In genomic region chr10:89643431-89643811, GRCh38 we compare ENCODE assay signal across 8 cellular contexts. TPM values are rescaled to one million over a fixed set of nuclear protein-coding genes. Genes with fewer than 3 reads are reported as not detected.
A peak's percentile ranks its signal among the peaks of the same experiment; 100 is the strongest.
DNase-seq lines count a peak whose midpoint lies in the region; ATAC-seq and TF ChIP-seq lines count a peak whose summit lies in the region.

No MANE protein-coding gene starts in this region.

- in situ Hi-C loops in mammary epithelial cell (cut with MboI; ENCODE audit: low sequenced_read_pairs in 2 of 2): no loop called here

- H3K27ac ChIP-seq in heart left ventricle (peak overlapping the region in 8 of 12 donors; percentile 7 to 98 (median 31)), mammary epithelial cell (ENCODE audit: insufficient read depth, low read depth, low read length) (peak overlapping the region; percentile 38), mesodermal cell (ENCODE audit: low read depth, low read length, severe bottlenecking) (peak overlapping the region; percentile 57), vagina (no peak overlapping the region)

- BruUV-seq in mammary epithelial cell (replicated peaks; lab: Mats Ljungman, UMichigan): no TSS peak

- peak overlapping the region; percentile 99 for H3K4me2 ChIP-seq in mammary epithelial cell (ENCODE audit: insufficient read depth, low read depth, low read length)

- H4K20me1 ChIP-seq in mammary epithelial cell (ENCODE audit: insufficient read depth, low read length): no peaks in the 10 kb centered on the region

- no peak for TF ChIP-seq POLR2A in heart left ventricle (IDR thresholded peaks at IDR 0.05)
- TF ChIP-seq POLR2A in vagina (IDR thresholded peaks at IDR 0.05): no peak

- WGBS in heart left ventricle, 4 donors: 1 to 7% (median 4%) methylated on average over 2 of the region's 2 CpGs
- WGBS in mammary epithelial cell (ENCODE audit: low coverage, missing lambda C conversion rate): 0% methylated on average over 2 of the region's 2 CpGs
- WGBS in mesodermal cell (ENCODE audit: insufficient coverage in 2 of 2), 2 experiments: 0% methylated on average over 1 of the region's 2 CpGs

- peak overlapping the region; percentile 31 for H2AFZ ChIP-seq in mammary epithelial cell (ENCODE audit: low read depth, low read length)

- TF ChIP-seq CTCF in heart left ventricle (IDR thresholded peaks at IDR 0.05) (no peak), mammary epithelial cell (conservative IDR thresholded peaks at IDR 0.05 in 1 of 2, IDR thresholded peaks at IDR 0.05 in 1 of 2; ENCODE audit: extremely low read depth in 1 of 2, insufficient read depth in 1 of 2, low read depth in 1 of 2, low read length in 2 of 2) (no peak), vagina (IDR thresholded peaks at IDR 0.05) (no peak)

- H3K9me3 ChIP-seq in heart left ventricle (no peaks in the 10 kb centered on the region), mammary epithelial cell (replicated peaks; ENCODE audit: insufficient read depth, low read length) (no peaks in the 10 kb centered on the region), mesodermal cell (ENCODE audit: control insufficient read depth, low read length) (no peaks in the 10 kb centered on the region), vagina (no peaks in the 10 kb centered on the region)

- CTCF ChIA-PET in mammary epithelial cell (lab: Charles Lee; ENCODE audit: low non-redundant PET): interaction anchor here (0.7 to 1.1 kb wide), 2 partner anchors 58 to 431 kb away, joined by 4 to 9 read pairs; no protein-coding TSS in a partner anchor

- intact Hi-C loops in heart left ventricle (cut with DNase I): loop anchor here in 2 of 10 donors (5.0 kb wide), 2 partner anchors 46 to 51 kb away; no protein-coding TSS in a partner anchor
- intact Hi-C loops in Right ventricle myocardium superior (cut with DNase I): loop anchor here (10.0 kb wide), 1 partner anchor 49 kb away; no protein-coding TSS in a partner anchor
- intact Hi-C loops in mammary epithelial cell (cut with micrococcal nuclease): no loop called here
- intact Hi-C loops in vagina (cut with DNase I): no loop called here

- H3K79me2 ChIP-seq in mammary epithelial cell (ENCODE audit: insufficient read depth, low read length): peaks cover 55% of the 10 kb centered on the region

- ATAC-seq in heart left ventricle (no peak), Right ventricle myocardium superior (ENCODE audit: poor library complexity) (no peak), GM18498 (IDR thresholded peaks at IDR 0.05; ENCODE audit: unreplicated experiment) (no peak), GM19351 (IDR thresholded peaks at IDR 0.05; ENCODE audit: unreplicated experiment) (no peak)

- H3K4me1 ChIP-seq in heart left ventricle (peaks cover 0 to 42% (median 16%) of the 10 kb centered on the region in 12 donors), mammary epithelial cell (ENCODE audit: insufficient read depth, low read length) (peaks cover 18% of the 10 kb centered on the region), mesodermal cell (ENCODE audit: control insufficient read depth, insufficient read depth, low read length, poor library complexity, severe bottlenecking) (peaks cover 3% of the 10 kb centered on the region), vagina (peaks cover 19% of the 10 kb centered on the region)

- H3K4me3 ChIP-seq in heart left ventricle: peak overlapping the region in 11 of 12 donors; percentile 74 to 95 (median 83)
- H3K4me3 ChIP-seq in mammary epithelial cell (replicated peaks in 1 of 3; ENCODE audit: insufficient read depth in 1 of 3, low read depth in 2 of 3, low read length in 3 of 3): peak overlapping the region; percentile 60 to 79 (median 79)
- H3K4me3 ChIP-seq in mesodermal cell (ENCODE audit: extremely low read depth, insufficient read depth, low read length, poor library complexity, severe bottlenecking): peak overlapping the region; percentile 82
- H3K4me3 ChIP-seq in vagina: peak overlapping the region; percentile 66

- DNase-seq in heart left ventricle (no peak), Right ventricle myocardium superior (no peak), mammary epithelial cell (no peak), vagina (ENCODE audit: extremely low spot score in 2 of 2) (no peak), NAMALWA (ENCODE audit: low spot score) (no peak)

- dilution Hi-C loops in mammary epithelial cell (cut with HindIII; ENCODE audit: low sequenced_read_pairs): loop anchor here (5.0 kb wide), 1 partner anchor 41 kb away; no protein-coding TSS in a partner anchor

- peak overlapping the region; percentile 53 for H3K9ac ChIP-seq in mammary epithelial cell (ENCODE audit: insufficient read depth, low read length)

- H3K36me3 ChIP-seq in heart left ventricle (no peaks in the 10 kb centered on the region), mammary epithelial cell (ENCODE audit: insufficient read depth, low read length) (peaks cover 3% of the 10 kb centered on the region), mesodermal cell (ENCODE audit: control insufficient read depth, insufficient read depth, low read length) (peaks cover 5% of the 10 kb centered on the region), vagina (no peaks in the 10 kb centered on the region)

- H3K27me3 ChIP-seq in heart left ventricle (no peaks in the 10 kb centered on the region), mammary epithelial cell (ENCODE audit: insufficient read depth, low read length) (no peaks in the 10 kb centered on the region), vagina (no peaks in the 10 kb centered on the region)

RNA-seq across cellular contexts. Expression of gene PANK1, which starts 1.6 kb away (rescaled TPM):
- 10 to 100 TPM in 8 of 9 donors, 1 to 10 TPM in 1; 9.6 to 24.7 (median 19.1) TPM for total RNA-seq in heart left ventricle
- polyA plus RNA-seq in heart left ventricle: 1 to 10 TPM; 3.6 to 8.4 TPM
- total RNA-seq in Right ventricle myocardium superior: 16.9 TPM
- 1 to 10 TPM; 4.7 to 5.3 TPM for total RNA-seq in mammary epithelial cell
- 6.3 TPM for polyA plus RNA-seq in mammary epithelial cell
- polyA minus RNA-seq in mammary epithelial cell: 5.3 TPM
- polyA plus RNA-seq in mesodermal cell (2013, experiment 1 of 2): 11.2 TPM
- polyA plus RNA-seq in mesodermal cell (2013, experiment 2 of 2): 13.9 TPM
- 10.3 TPM for total RNA-seq in vagina

RNA-seq across cellular contexts. Expression of gene KIF20B, which starts 58.0 kb away (rescaled TPM):
- total RNA-seq in heart left ventricle: 1 to 10 TPM in 8 of 9 donors, under 1 TPM in 1; 0.95 to 8.6 (median 2.4) TPM
- 1 to 10 TPM in 1 of 2 donors, under 1 TPM in 1; 0.50 to 1.1 TPM for polyA plus RNA-seq in heart left ventricle
- 2.6 TPM for total RNA-seq in Right ventricle myocardium superior
- 10 to 100 TPM in 1 of 2 donors, 1 to 10 TPM in 1; 3.8 to 29.9 TPM for total RNA-seq in mammary epithelial cell
- 6.8 TPM for polyA plus RNA-seq in mammary epithelial cell
- 2.2 TPM for polyA minus RNA-seq in mammary epithelial cell
- polyA plus RNA-seq in mesodermal cell (2013, experiment 1 of 2): 19.3 TPM
- polyA plus RNA-seq in mesodermal cell (2013, experiment 2 of 2): 32.2 TPM
- total RNA-seq in vagina: 2.5 TPM
